ENCODE assay signal across 23 cellular contexts in genomic region chr3:168544097-168544957, GRCh38.
A peak's percentile ranks its signal among the peaks of the same experiment; 100 is the strongest.
DNase-seq lines count a peak whose midpoint lies in the region; ATAC-seq, FAIRE-seq and TF ChIP-seq lines count a peak whose summit lies in the region.
"Had no signal": no experiment of that assay in that cellular context is flagged by ENCODE, and none has a peak within 500 bp of the region (broad histone marks: within the 10 kb centered on the region; RNA-seq: fewer than 3 reads in every experiment).

No MANE protein-coding gene starts in this region.

- H3K27ac Mint-ChIP-seq in T-cell = no peak overlapping the region
- H3K27ac Mint-ChIP-seq: activated CD8-positive, alpha-beta memory T cell treated with anti-CD3 and anti-CD28 coated beads, Interleukin-2, amount 10 ng/mL, durations not matched to agents 7 days and 5 days had no signal

- no peak overlapping the region for H3K9ac ChIP-seq in mesendoderm (ENCODE audit: low read length)

- DNase-seq in GM12892 (ENCODE audit: insufficient read length) (no peak), NCI-H146 treated with DMSO at 0.1 percent for 48 hours (lab: John Stamatoyannopoulos, UW; ENCODE audit: unreplicated experiment) (peak; percentile 22), bronchial epithelial cell (ENCODE audit: low read depth) (peak; percentile 24), mesendoderm (peak; percentile 19), vagina (ENCODE audit: extremely low spot score in 2 of 2) (no peak), iPS-NIHi11 (ENCODE audit: low spot score) (no peak), T-cell (no peak)
- DNase-seq: activated CD4-positive, CD25-positive, alpha-beta regulatory T cell; activated CD8-positive, alpha-beta memory T cell treated with anti-CD3 and anti-CD28 coated beads, Interleukin-2, amount 10 ng/mL, durations not matched to agents 7 days and 5 days; activated gamma-delta T cell; COR-L47; cortex of kidney; H7; heart right ventricle; kidney glomerular epithelial cell; midbrain; MM.1S; NCI-H187 treated with DMSO at 0.1 percent for 48 hours; retina; T-helper 1 cell had no signal

- no peak overlapping the region for H4K5ac ChIP-seq in mesendoderm (ENCODE audit: low read length)

- H3K4me3 ChIP-seq in bronchial epithelial cell (ENCODE audit: low read depth, low read length) = no peak overlapping the region
- H3K4me3 ChIP-seq in mesendoderm (ENCODE audit: low read length) = no peak overlapping the region
- H3K4me3 ChIP-seq in vagina = no peak overlapping the region
- H3K4me3 ChIP-seq: heart right ventricle had no signal

- no peak overlapping the region for H3K4ac ChIP-seq in mesendoderm (ENCODE audit: low read depth, low read length)

- no peak overlapping the region for H3K4me2 ChIP-seq in mesendoderm (ENCODE audit: low read length)

- no peak for ATAC-seq in HG02798 (IDR thresholded peaks at IDR 0.05; ENCODE audit: poor library complexity, unreplicated experiment)
- ATAC-seq in T-cell (replicated peaks in 1 of 4) = no peak
- ATAC-seq: activated CD8-positive, alpha-beta memory T cell treated with anti-CD3 and anti-CD28 coated beads, Interleukin-2, amount 10 ng/mL, durations not matched to agents 7 days and 5 days; heart right ventricle had no signal

- H3K4me1 ChIP-seq in mesendoderm (ENCODE audit: control insufficient read depth, low read depth, low read length) (no peaks in the 10 kb centered on the region), vagina (no peaks in the 10 kb centered on the region)

- H2BK5ac ChIP-seq in mesendoderm (ENCODE audit: low read length) = no peak overlapping the region

- H3K56ac ChIP-seq in mesendoderm (ENCODE audit: low read length) = no peak overlapping the region

- H3K27ac ChIP-seq in mesendoderm (ENCODE audit: low read depth, low read length) = no peak overlapping the region
- H3K27ac ChIP-seq in vagina = no peak overlapping the region
- H3K27ac ChIP-seq: heart right ventricle had no signal

- no peak overlapping the region for H2BK120ac ChIP-seq in mesendoderm (ENCODE audit: low read depth, low read length)

- POLR2A ChIA-PET in T-cell (lab: Charles Lee) = no interaction called here

- H3K36me3 Mint-ChIP-seq in T-cell = no peaks in the 10 kb centered on the region
- H3K36me3 Mint-ChIP-seq: activated CD8-positive, alpha-beta memory T cell treated with anti-CD3 and anti-CD28 coated beads, Interleukin-2, amount 10 ng/mL, durations not matched to agents 7 days and 5 days had no signal

- H3K79me2 ChIP-seq in mesendoderm (ENCODE audit: control insufficient read depth, insufficient read depth, low read length) = no peaks in the 10 kb centered on the region

- H4K8ac ChIP-seq in mesendoderm (ENCODE audit: low read depth, low read length) = no peak overlapping the region

- H3K9me3 ChIP-seq in vagina = no peaks in the 10 kb centered on the region
- H3K9me3 ChIP-seq: heart right ventricle had no signal

- no peak overlapping the region for H3K18ac ChIP-seq in mesendoderm (ENCODE audit: low read length)

- FAIRE-seq in GM12892 (lab: Jason Lieb, UNC) (peak; percentile 48), bronchial epithelial cell (lab: Jason Lieb, UNC) (no peak)
- FAIRE-seq: G401.6, GM12891 had no signal

- TF ChIP-seq POLR2A in GM12892 (IDR thresholded peaks at IDR 0.05; ENCODE audit: low read depth, low read length) (no peak), vagina (IDR thresholded peaks at IDR 0.05) (no peak)

- H3K36me3 ChIP-seq in bronchial epithelial cell (ENCODE audit: control insufficient read depth, insufficient read depth, low read length) (no peaks in the 10 kb centered on the region), mesendoderm (ENCODE audit: control insufficient read depth, insufficient read depth, low read length) (no peaks in the 10 kb centered on the region), vagina (no peaks in the 10 kb centered on the region)
- H3K36me3 ChIP-seq: heart right ventricle had no signal

- H3K23ac ChIP-seq in mesendoderm (ENCODE audit: low read length) = no peak overlapping the region

- peaks cover 0 to 9% (median 0%) of the 10 kb centered on the region in 3 donors for H3K9me3 Mint-ChIP-seq in T-cell

- no peak overlapping the region for H3K4me3 Mint-ChIP-seq in T-cell
- H3K4me3 Mint-ChIP-seq: activated CD8-positive, alpha-beta memory T cell treated with anti-CD3 and anti-CD28 coated beads, Interleukin-2, amount 10 ng/mL, durations not matched to agents 7 days and 5 days had no signal

- H3K27me3 ChIP-seq in bronchial epithelial cell (ENCODE audit: control insufficient read depth, insufficient read depth, low read length) (no peaks in the 10 kb centered on the region), mesendoderm (ENCODE audit: insufficient read depth, low read length, poor library complexity) (no peaks in the 10 kb centered on the region), vagina (no peaks in the 10 kb centered on the region)
- H3K27me3 ChIP-seq: heart right ventricle had no signal

- CTCF ChIA-PET in T-cell (lab: Charles Lee) = no interaction called here

- intact Hi-C loops in vagina (cut with DNase I) = no loop called here

- TF ChIP-seq CTCF in bronchial epithelial cell (IDR thresholded peaks at IDR 0.05; ENCODE audit: insufficient read depth, low read length, severe bottlenecking) (peak; percentile 1), vagina (IDR thresholded peaks at IDR 0.05) (no peak)

- H3K4me1 Mint-ChIP-seq in T-cell = no peaks in the 10 kb centered on the region
- H3K4me1 Mint-ChIP-seq: activated CD8-positive, alpha-beta memory T cell treated with anti-CD3 and anti-CD28 coated beads, Interleukin-2, amount 10 ng/mL, durations not matched to agents 7 days and 5 days had no signal

- H3K79me1 ChIP-seq in mesendoderm (ENCODE audit: low read length) = no peaks in the 10 kb centered on the region

- no peak overlapping the region for H2AK5ac ChIP-seq in mesendoderm (ENCODE audit: low read length)

- H3K27me3 Mint-ChIP-seq in T-cell = no peaks in the 10 kb centered on the region
- H3K27me3 Mint-ChIP-seq: activated CD8-positive, alpha-beta memory T cell treated with anti-CD3 and anti-CD28 coated beads, Interleukin-2, amount 10 ng/mL, durations not matched to agents 7 days and 5 days had no signal

- no peak overlapping the region for H2BK15ac ChIP-seq in mesendoderm (replicated peaks; ENCODE audit: low read depth)

Comparison
In these comparisons a context has a peak if more than half of its experiments do, and no peak if none do; other contexts are left out.
1. DNase-seq: peak in NCI-H146 treated with DMSO at 0.1 percent for 48 hours (single experiment), bronchial epithelial cell (single experiment) and mesendoderm (single experiment); none in GM12892 (single experiment), vagina (0 of 2), iPS-NIHi11 (single experiment) and T-cell (0 of 34).